ENCODE assay signal across 8 cellular contexts in the genomic region with DNA sequence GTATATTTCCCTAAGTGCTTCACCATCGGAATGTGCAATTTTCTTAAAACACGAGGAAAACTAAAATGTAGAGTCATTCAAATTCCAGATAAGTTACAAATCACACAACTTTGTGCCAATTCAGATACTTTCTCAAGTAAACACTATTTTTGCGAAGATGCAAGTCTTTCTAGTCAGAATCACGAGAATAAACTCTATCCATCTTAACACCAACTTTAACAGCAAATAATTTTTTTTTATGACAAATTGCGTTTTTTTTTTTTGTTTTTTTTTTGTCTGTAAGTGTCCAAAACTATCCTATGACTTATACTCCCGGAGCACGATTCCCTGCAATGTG. TPM values are rescaled to one million over a fixed set of nuclear protein-coding genes. Genes with fewer than 3 reads are reported as not detected.
DNase-seq lines count a peak whose midpoint lies in the region; ATAC-seq and TF ChIP-seq lines count a peak whose summit lies in the region.

No MANE protein-coding gene starts in this region.

- peaks cover 5% of the 10 kb centered on the region; the same call in 1 of the 2 replicates for H3K4me1 ChIP-seq in H9 (ENCODE audit: insufficient read depth, low read length)
- H3K4me1 ChIP-seq in iPS-15b (ENCODE audit: control insufficient read depth, insufficient read depth, low read length) = peaks cover 23% of the 10 kb centered on the region

- H3K4me2 ChIP-seq in H9 (ENCODE audit: insufficient read depth, insufficient read length, low read length) = peak overlapping the region; percentile 95

- peak overlapping the region; percentile 92 for H3K56ac ChIP-seq in H9 (ENCODE audit: insufficient read length, low read depth, low read length)

- no peak for TF ChIP-seq CTCF in H9 (conservative IDR thresholded peaks at IDR 0.05)

- peak overlapping the region; percentile 98 to 100 (median 99) for H3K27ac Mint-ChIP-seq in H9
- H3K27ac Mint-ChIP-seq in activated T-helper 17 cell treated with anti-CD3 and anti-CD28 coated beads, Interleukin-2, amount 50 U/mL, for 72 hours = peak overlapping the region; percentile 88
- H3K27ac Mint-ChIP-seq in stimulated activated naive CD8-positive, alpha-beta T cell treated with anti-CD3 and anti-CD28 coated beads, Interleukin-15, amount 100 ng/mL, for 72 hours = peak overlapping the region; percentile 90 to 92

- WGBS in H9 (ENCODE audit: extremely low coverage, insufficient read length, low lambda C conversion rate) = no CpG with 5 or more reads among the region's 7 CpGs

- H3K27ac ChIP-seq in H9 (ENCODE audit: insufficient read length, low read depth, low read length) = peak overlapping the region; percentile 81

- H3K36me3 ChIP-seq in iPS-15b (ENCODE audit: control insufficient read depth, insufficient read depth, low read length) = no peaks in the 10 kb centered on the region

- H2AFZ ChIP-seq in H9 (ENCODE audit: low read length) = no peak overlapping the region

- no peaks in the 10 kb centered on the region for H3K9me3 Mint-ChIP-seq in H9
- H3K9me3 Mint-ChIP-seq in activated T-helper 17 cell treated with anti-CD3 and anti-CD28 coated beads, Interleukin-2, amount 50 U/mL, for 72 hours = no peaks in the 10 kb centered on the region
- H3K9me3 Mint-ChIP-seq in stimulated activated naive CD8-positive, alpha-beta T cell treated with anti-CD3 and anti-CD28 coated beads, Interleukin-15, amount 100 ng/mL, for 72 hours = no peaks in the 10 kb centered on the region

- no peak overlapping the region for H4K8ac ChIP-seq in H9 (replicated peaks; ENCODE audit: insufficient read length, low read depth, low read length)

- peaks cover 43% of the 10 kb centered on the region in 2 experiments for H3K4me1 Mint-ChIP-seq in H9
- peaks cover 32% of the 10 kb centered on the region for H3K4me1 Mint-ChIP-seq in activated T-helper 17 cell treated with anti-CD3 and anti-CD28 coated beads, Interleukin-2, amount 50 U/mL, for 72 hours
- peaks cover 49% of the 10 kb centered on the region for H3K4me1 Mint-ChIP-seq in stimulated activated naive CD8-positive, alpha-beta T cell treated with anti-CD3 and anti-CD28 coated beads, Interleukin-15, amount 100 ng/mL, for 72 hours

- H4K91ac ChIP-seq in H9 (ENCODE audit: insufficient read length, low read depth, low read length) = no peak overlapping the region

- H2BK12ac ChIP-seq in H9 (ENCODE audit: insufficient read length, low read depth, low read length) = no peak overlapping the region

- no peak overlapping the region for H3T11ph ChIP-seq in H9 (ENCODE audit: low read length)

- H3K27me3 Mint-ChIP-seq in H9 (ENCODE audit: low read depth) = no peaks in the 10 kb centered on the region
- H3K27me3 Mint-ChIP-seq in activated T-helper 17 cell treated with anti-CD3 and anti-CD28 coated beads, Interleukin-2, amount 50 U/mL, for 72 hours = no peaks in the 10 kb centered on the region
- H3K27me3 Mint-ChIP-seq in stimulated activated naive CD8-positive, alpha-beta T cell treated with anti-CD3 and anti-CD28 coated beads, Interleukin-15, amount 100 ng/mL, for 72 hours = no peaks in the 10 kb centered on the region

- H3K4me3 ChIP-seq in iPS-15b (ENCODE audit: low read depth, low read length) = peak overlapping the region; percentile 79

- H3K9me3 ChIP-seq in H9 (ENCODE audit: control insufficient read depth, low read depth, low read length) (no peaks in the 10 kb centered on the region), iPS-15b (ENCODE audit: control insufficient read depth, insufficient read depth, low read length) (no peaks in the 10 kb centered on the region)

- H3K27me3 ChIP-seq in H9 (ENCODE audit: insufficient read depth, low read length) (no peaks in the 10 kb centered on the region), iPS-15b (ENCODE audit: control insufficient read depth, insufficient read depth, low read length) (no peaks in the 10 kb centered on the region)

- DNase-seq in H9 = no peak
- no peak for DNase-seq in stimulated activated naive CD8-positive, alpha-beta T cell treated with anti-CD3 and anti-CD28 coated beads, Interleukin-15, amount 100 ng/mL, for 72 hours
- DNase-seq in NCI-H146 treated with DMSO at 0.1 percent for 48 hours (lab: John Stamatoyannopoulos, UW; ENCODE audit: unreplicated experiment) = no peak
- DNase-seq in NK-92 treated with Interleukin-12 subunit alpha and Interleukin-12 subunit beta, amount 100 ng/mL, for 24 hours (lab: John Stamatoyannopoulos, UW) = no peak
- DNase-seq in T-helper 9 cell = no peak

- H3K9ac ChIP-seq in H9 (ENCODE audit: extremely low read depth, insufficient read length, low read length) = peak overlapping the region; percentile 84
- peak overlapping the region; percentile 18 for H3K9ac ChIP-seq in iPS-15b (ENCODE audit: low read depth, low read length)

- no peak overlapping the region for H3K23ac ChIP-seq in H9 (ENCODE audit: insufficient read length, low read depth, low read length)

- peaks cover 12% of the 10 kb centered on the region for H3K23me2 ChIP-seq in H9 (ENCODE audit: insufficient read length, low read depth, low read length, poor library complexity, severe bottlenecking)

- peak overlapping the region; percentile 75 to 95 for H3K4me3 Mint-ChIP-seq in H9
- H3K4me3 Mint-ChIP-seq in activated T-helper 17 cell treated with anti-CD3 and anti-CD28 coated beads, Interleukin-2, amount 50 U/mL, for 72 hours = peak overlapping the region; percentile 96
- H3K4me3 Mint-ChIP-seq in stimulated activated naive CD8-positive, alpha-beta T cell treated with anti-CD3 and anti-CD28 coated beads, Interleukin-15, amount 100 ng/mL, for 72 hours = peak overlapping the region; percentile 79 to 80

- H3K36me3 Mint-ChIP-seq in H9 (ENCODE audit: insufficient read depth in 1 of 3, low read depth in 3 of 3) = no peaks in the 10 kb centered on the region; a peak in 1 of 7 replicates
- H3K36me3 Mint-ChIP-seq in activated T-helper 17 cell treated with anti-CD3 and anti-CD28 coated beads, Interleukin-2, amount 50 U/mL, for 72 hours (ENCODE audit: low read depth) = peaks cover 27% of the 10 kb centered on the region

- no peaks in the 10 kb centered on the region for H3K79me1 ChIP-seq in H9 (ENCODE audit: insufficient read depth, low read depth, low read length, poor library complexity, severe bottlenecking)

- no peak overlapping the region for H4K5ac ChIP-seq in H9 (ENCODE audit: insufficient read length, low read depth, low read length)

- no peak overlapping the region for H2BK20ac ChIP-seq in H9 (ENCODE audit: low read depth, low read length, poor library complexity, severe bottlenecking)

- H3K79me2 ChIP-seq in H9 (ENCODE audit: insufficient read depth, low read length) = peaks cover 23% of the 10 kb centered on the region; the same call in 1 of the 2 replicates

- H4K20me1 ChIP-seq in H9 (ENCODE audit: control insufficient read depth, insufficient read depth, insufficient read length) = no peaks in the 10 kb centered on the region

- no peak overlapping the region for H2BK15ac ChIP-seq in H9 (ENCODE audit: low read depth, low read length)

- H2BK5ac ChIP-seq in H9 (ENCODE audit: insufficient read length, low read length) = peak overlapping the region; percentile 88

- H3K18ac ChIP-seq in H9 (ENCODE audit: insufficient read length, low read depth, low read length) = peak overlapping the region; percentile 84

- no peak overlapping the region for H2AK5ac ChIP-seq in H9 (ENCODE audit: insufficient read length, low read length)

- H3K14ac ChIP-seq in H9 (ENCODE audit: insufficient read depth, low read length) = peak overlapping the region; percentile 91; the same call in 1 of the 2 replicates

- H3K4ac ChIP-seq in H9 (ENCODE audit: low read depth, low read length) = no peak overlapping the region; the same call in 1 of the 2 replicates

- ATAC-seq in activated T-helper 17 cell treated with anti-CD3 and anti-CD28 coated beads, Interleukin-2, amount 50 U/mL, for 72 hours (replicated peaks) = no peak
- no peak for ATAC-seq in stimulated activated naive CD8-positive, alpha-beta T cell treated with anti-CD3 and anti-CD28 coated beads, Interleukin-15, amount 100 ng/mL, for 72 hours
- no peak for ATAC-seq in HG03045 (IDR thresholded peaks at IDR 0.05; ENCODE audit: unreplicated experiment)

- no peak overlapping the region for H2BK120ac ChIP-seq in H9 (ENCODE audit: low read depth, low read length, poor library complexity, severe bottlenecking)

RNA-seq across cellular contexts. Expression of gene STAG1, which starts 1.3 kb away (rescaled TPM):
- 31.2 and 34.6 TPM in 2 replicates for total RNA-seq in H9 (2021)
- total RNA-seq in activated T-helper 17 cell treated with anti-CD3 and anti-CD28 coated beads, Interleukin-2, amount 50 U/mL, for 72 hours = 10 to 100 TPM; 48.0 to 62.3 TPM
